ENCODE assay signal across 25 cellular contexts in genomic region chr17:10224592-10225195, GRCh38. TPM values are rescaled to one million over a fixed set of nuclear protein-coding genes. Genes with fewer than 3 reads are reported as not detected.
DNase-seq lines count a peak whose midpoint lies in the region; ATAC-seq and TF ChIP-seq lines count a peak whose summit lies in the region.
"Had no signal": no experiment of that assay in that cellular context is flagged by ENCODE, and none has a peak within 500 bp of the region (broad histone marks: within the 10 kb centered on the region; RNA-seq: fewer than 3 reads in every experiment).

No MANE protein-coding gene starts in this region.

- peaks cover 5 to 17% of the 10 kb centered on the region in 2 donors for H3K4me1 Mint-ChIP-seq in natural killer cell

- H3K4me1 ChIP-seq in Loucy (ENCODE audit: insufficient read depth, low read length, poor library complexity, severe bottlenecking) = peaks cover 19% of the 10 kb centered on the region
- H3K4me1 ChIP-seq: heart left ventricle, testis, vagina had no signal

- H2AFZ ChIP-seq in Loucy (ENCODE audit: low read length) = no peak overlapping the region

- H3K27me3 Mint-ChIP-seq in natural killer cell (ENCODE audit: low read depth in 2 of 2) = no peaks in the 10 kb centered on the region

- H4K20me1 ChIP-seq in Loucy (ENCODE audit: insufficient read depth, low read length, poor library complexity, severe bottlenecking) = no peaks in the 10 kb centered on the region

- no peaks in the 10 kb centered on the region for H3K79me2 ChIP-seq in Loucy (ENCODE audit: insufficient read depth, low read length)

- H3K36me3 Mint-ChIP-seq in natural killer cell = no peaks in the 10 kb centered on the region

- no peaks in the 10 kb centered on the region for H3K36me3 ChIP-seq in Loucy (ENCODE audit: insufficient read depth, low read length)
- H3K36me3 ChIP-seq: cardiac muscle cell, heart left ventricle, left lung, vagina, WERI-Rb-1 had no signal

- no peak for TF ChIP-seq CTCF in C4-2B (conservative IDR thresholded peaks at IDR 0.05)
- TF ChIP-seq CTCF in Loucy (conservative IDR thresholded peaks at IDR 0.05; ENCODE audit: low read length) = no peak
- TF ChIP-seq CTCF in natural killer cell (IDR thresholded peaks at IDR 0.05) = no peak

- H3K9ac ChIP-seq in Loucy (ENCODE audit: low read depth, low read length, poor library complexity, severe bottlenecking) = peak overlapping the region; percentile 19

- intact Hi-C loops in sciatic nerve (cut with DNase I) (loop anchor here (5.0 kb wide), 1 partner anchor 302 kb away; no protein-coding TSS in a partner anchor), natural killer cell (cut with micrococcal nuclease) (loop anchor here (5.0 kb wide), 1 partner anchor 107 kb away; no protein-coding TSS in a partner anchor)

- H3K4me3 Mint-ChIP-seq in natural killer cell = no peak overlapping the region
- H3K4me3 Mint-ChIP-seq: naive thymus-derived CD8-positive, alpha-beta T cell had no signal

- H3K4me2 ChIP-seq in Loucy (ENCODE audit: low read depth, low read length, poor library complexity, severe bottlenecking) = no peak overlapping the region

- H3K27me3 ChIP-seq in Loucy (ENCODE audit: insufficient read depth, low read length, poor library complexity, severe bottlenecking) = no peaks in the 10 kb centered on the region
- H3K27me3 ChIP-seq: cardiac muscle cell, heart left ventricle, testis, vagina had no signal

- no peak overlapping the region for H3K27ac Mint-ChIP-seq in natural killer cell
- H3K27ac Mint-ChIP-seq: naive thymus-derived CD8-positive, alpha-beta T cell had no signal

- H3F3A ChIP-seq in Loucy (ENCODE audit: low read depth) = no peaks in the 10 kb centered on the region

- DNase-seq in hypothalamus (lab: John Stamatoyannopoulos, UW) (peak in 29 of 51 donors; percentile 2 to 82 (median 27)), sciatic nerve (ENCODE audit: low spot score) (no peak), natural killer cell (no peak)
- no peak for DNase-seq in activated CD8-positive, alpha-beta memory T cell treated with anti-CD3 and anti-CD28 coated beads, Interleukin-2, amount 50 U/mL, for 48 hours
- DNase-seq: activated CD4-positive, alpha-beta T cell treated with anti-CD3 and anti-CD28 coated beads, Interleukin-2, amount 50 U/mL, for 48 hours; activated naive CD4-positive, alpha-beta T cell treated with Interleukin-2 at 50 U/mL for 16 hours; activated T-cell treated with anti-CD3 and anti-CD28 coated beads for 4 hours; amniotic stem cell; DMS79; heart left ventricle; left lung; naive thymus-derived CD8-positive, alpha-beta T cell; NCI-H1417; NCI-H2107; NCI-H510A treated with DMSO at 0.1 percent for 48 hours; RPMI8226; T-helper 2 cell; testis; WERI-Rb-1 had no signal

- peak; percentile 39 for ATAC-seq in sciatic nerve
- no peak for ATAC-seq in natural killer cell
- no peak for ATAC-seq in GM21526 (IDR thresholded peaks at IDR 0.05; ENCODE audit: low FRiP score, unreplicated experiment)
- ATAC-seq: heart left ventricle; left lung; naive thymus-derived CD8-positive, alpha-beta T cell had no signal

- peaks cover 0 to 3% of the 10 kb centered on the region in 2 donors for H3K9me3 Mint-ChIP-seq in natural killer cell

- no peaks in the 10 kb centered on the region for H3K9me2 ChIP-seq in Loucy (replicated peaks; ENCODE audit: low read depth, low read length)

- peaks cover 3% of the 10 kb centered on the region; the same call in 1 of the 2 replicates for H3K9me3 ChIP-seq in Loucy (ENCODE audit: insufficient read depth, low read depth, low read length)
- H3K9me3 ChIP-seq: testis, vagina had no signal

- no peak overlapping the region for H3K4me3 ChIP-seq in Loucy (ENCODE audit: low read length, poor library complexity, severe bottlenecking)
- H3K4me3 ChIP-seq: cardiac muscle cell, heart left ventricle, left lung, SK-N-MC, testis, vagina had no signal

- peak overlapping the region; percentile 14; the same call in 1 of the 2 replicates for H3K27ac ChIP-seq in C4-2B
- H3K27ac ChIP-seq: cardiac muscle cell, heart left ventricle, left lung, SK-N-MC, testis, vagina, WERI-Rb-1 had no signal

RNA-seq across cellular contexts. Expression of gene GAS7, which starts 26.3 kb away (rescaled TPM):
- total RNA-seq in sciatic nerve = 431 TPM
- total RNA-seq in natural killer cell = 10 to 100 TPM; 70.7 to 89.1 (median 84.8) TPM

Comparison
In these comparisons a context has a peak if more than half of its experiments do, and no peak if none do; other contexts are left out.
1. DNase-seq: peak in hypothalamus (29 of 51); none in sciatic nerve (single experiment), natural killer cell (single experiment) and activated CD8-positive, alpha-beta memory T cell treated with anti-CD3 and anti-CD28 coated beads, Interleukin-2, amount 50 U/mL, for 48 hours (single experiment).